In the genomic region with DNA sequence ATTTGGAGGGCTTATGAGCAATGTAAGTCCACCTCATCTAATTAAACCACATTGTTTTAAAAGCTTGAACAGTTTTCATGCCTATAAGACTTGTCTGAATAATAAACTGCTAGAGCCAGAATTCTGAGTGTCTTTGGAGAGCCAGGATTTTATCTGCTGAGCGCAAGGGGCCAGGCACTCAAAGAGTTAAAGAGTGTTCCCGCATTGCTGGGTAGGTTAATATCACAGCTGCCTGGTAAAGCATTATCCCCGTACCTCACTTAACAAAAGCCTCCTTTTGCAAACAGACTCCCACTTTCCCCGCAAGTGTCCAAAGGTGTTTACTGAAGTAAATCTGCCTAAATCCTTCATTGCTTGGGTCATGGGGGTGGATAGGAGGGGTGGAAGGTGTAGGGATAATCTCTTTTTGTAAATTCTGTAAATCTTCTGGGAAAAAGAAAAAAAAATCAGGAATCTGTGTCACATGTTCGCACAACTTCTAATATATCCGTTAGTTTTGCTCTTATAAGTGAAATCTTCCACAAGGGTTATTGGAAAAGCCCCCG, we compare ENCODE assay signal across 13 cellular contexts. TPM values are rescaled to one million over a fixed set of nuclear protein-coding genes. Genes with fewer than 3 reads are reported as not detected.
DNase-seq lines count a peak whose midpoint lies in the region; ATAC-seq and TF ChIP-seq lines count a peak whose summit lies in the region.
"Had no signal": no experiment of that assay in that cellular context is flagged by ENCODE, and none has a peak within 500 bp of the region (broad histone marks: within the 10 kb centered on the region; RNA-seq: fewer than 3 reads in every experiment).

No MANE protein-coding gene starts in this region.

- POLR2A ChIA-PET in MCF 10A (lab: Yijun Ruan, JAX): interaction anchor here (0.6 kb wide), 2 partner anchors 462 to 1170 kb away, joined by 3 read pairs; no protein-coding TSS in a partner anchor

- H2BK12ac ChIP-seq in neuronal stem cell (ENCODE audit: low read length): no peak overlapping the region

- no peak overlapping the region for H3K23ac ChIP-seq in neuronal stem cell (ENCODE audit: low read depth, low read length, poor library complexity)

- CTCF ChIA-PET in MCF 10A (lab: Yijun Ruan, JAX): interaction anchor here (0.6 kb wide), 2 partner anchors 124 to 1250 kb away, joined by 4 to 5 read pairs; no protein-coding TSS in a partner anchor

- no peak overlapping the region for H2BK5ac ChIP-seq in neuronal stem cell (ENCODE audit: low read length)

- H3K27ac Mint-ChIP-seq in stimulated activated naive CD8-positive, alpha-beta T cell treated with anti-CD3 and anti-CD28 coated beads, Interleukin-15, Interleukin-2, amounts not matched to agents 100 ng/mL and 50 ng/mL, for 24 hours: peak overlapping the region; percentile 13
- no peak overlapping the region for H3K27ac Mint-ChIP-seq in MCF 10A (ENCODE audit: low read depth, unreplicated experiment)
- H3K27ac Mint-ChIP-seq: T-helper 1 cell treated with Interleukin-12 subunit alpha and Interleukin-12 subunit beta and Interleukin-4 antibody, amounts not matched to agents 30 μg/mL and 1 μg/mL, for 36 hours had no signal

- peaks cover 42% of the 10 kb centered on the region for H3K36me3 Mint-ChIP-seq in stimulated activated naive CD8-positive, alpha-beta T cell treated with anti-CD3 and anti-CD28 coated beads, Interleukin-15, Interleukin-2, amounts not matched to agents 100 ng/mL and 50 ng/mL, for 24 hours (ENCODE audit: low read depth)
- peaks cover 21% of the 10 kb centered on the region for H3K36me3 Mint-ChIP-seq in MCF 10A (ENCODE audit: insufficient read depth, unreplicated experiment)

- peaks cover 0 to 54% of the 10 kb centered on the region in 2 donors for H3K36me3 ChIP-seq in neuronal stem cell (replicated peaks in 1 of 2; ENCODE audit: control insufficient read depth in 2 of 2, insufficient read depth in 2 of 2, low read length in 2 of 2)

- no peak for DNase-seq in stimulated activated naive CD8-positive, alpha-beta T cell treated with anti-CD3 and anti-CD28 coated beads, Interleukin-15, Interleukin-2, amounts not matched to agents 100 U/mL and 50 U/mL, for 24 hours
- DNase-seq in epithelial cell of proximal tubule (ENCODE audit: low read depth): no peak
- no peak for DNase-seq in neuronal stem cell (ENCODE audit: low spot score)
- no peak for DNase-seq in NCI-H1105 treated with DMSO at 0.1 percent for 48 hours (lab: John Stamatoyannopoulos, UW)
- DNase-seq in activated CD4-positive, alpha-beta T cell treated with anti-CD3 and anti-CD28 coated beads for 4 hours: no peak
- no peak for DNase-seq in DMS79 treated with DMSO at 0.1 percent for 48 hours (lab: John Stamatoyannopoulos, UW)
- DNase-seq in MCF 10A (ENCODE audit: unreplicated experiment): no peak
- DNase-seq: activated naive CD4-positive, alpha-beta T cell; Caco-2; NCI-H146; stimulated activated CD4-positive, alpha-beta T cell treated with anti-CD3 and anti-CD28 coated beads, Interleukin-2, amount 100 ng/mL, for 24 hours had no signal

- no peak overlapping the region for H4K8ac ChIP-seq in neuronal stem cell (ENCODE audit: low read depth, low read length)

- no peak overlapping the region for H3K4me3 Mint-ChIP-seq in stimulated activated naive CD8-positive, alpha-beta T cell treated with anti-CD3 and anti-CD28 coated beads, Interleukin-15, Interleukin-2, amounts not matched to agents 100 ng/mL and 50 ng/mL, for 24 hours
- H3K4me3 Mint-ChIP-seq in MCF 10A (ENCODE audit: unreplicated experiment): no peak overlapping the region
- H3K4me3 Mint-ChIP-seq: T-helper 1 cell treated with Interleukin-12 subunit alpha and Interleukin-12 subunit beta and Interleukin-4 antibody, amounts not matched to agents 30 μg/mL and 1 μg/mL, for 36 hours had no signal

- no peak overlapping the region for H4K91ac ChIP-seq in neuronal stem cell (ENCODE audit: low read depth, low read length, poor library complexity)

- no peak overlapping the region for H2AK5ac ChIP-seq in neuronal stem cell (ENCODE audit: low read depth, low read length)

- BruUV-seq in MCF 10A (replicated peaks; lab: Mats Ljungman, UMichigan): no TSS peak

- peaks cover 38 to 92% of the 10 kb centered on the region in 2 donors for H3K4me1 ChIP-seq in neuronal stem cell (ENCODE audit: control insufficient read depth in 2 of 2, insufficient read depth in 1 of 2, low read depth in 1 of 2, low read length in 2 of 2)
- H3K4me1 ChIP-seq: Caco-2 had no signal

- peaks cover 31% of the 10 kb centered on the region for H3K27me3 Mint-ChIP-seq in stimulated activated naive CD8-positive, alpha-beta T cell treated with anti-CD3 and anti-CD28 coated beads, Interleukin-15, Interleukin-2, amounts not matched to agents 100 ng/mL and 50 ng/mL, for 24 hours
- no peaks in the 10 kb centered on the region for H3K27me3 Mint-ChIP-seq in MCF 10A (ENCODE audit: insufficient read depth, unreplicated experiment)

- H2AFZ ChIP-seq in neuronal stem cell (ENCODE audit: low read length): no peak overlapping the region

- WGBS in neuronal stem cell (ENCODE audit: extremely low coverage in 2 of 2, insufficient read length in 2 of 2, insufficient replicate concordance in 1 of 2), 2 donors: no CpG with 5 or more reads among the region's 7 CpGs

- no peak for ATAC-seq in stimulated activated naive CD8-positive, alpha-beta T cell treated with anti-CD3 and anti-CD28 coated beads, Interleukin-15, Interleukin-2, amounts not matched to agents 100 U/mL and 50 U/mL, for 24 hours

- H3K14ac ChIP-seq in neuronal stem cell (ENCODE audit: low read length): no peak overlapping the region

- H3K18ac ChIP-seq in neuronal stem cell (ENCODE audit: low read length): no peak overlapping the region

- intact Hi-C loops in MCF 10A (cut with micrococcal nuclease): no loop called here

- H3K4me1 Mint-ChIP-seq in stimulated activated naive CD8-positive, alpha-beta T cell treated with anti-CD3 and anti-CD28 coated beads, Interleukin-15, Interleukin-2, amounts not matched to agents 100 ng/mL and 50 ng/mL, for 24 hours (ENCODE audit: low read depth): peaks cover 86% of the 10 kb centered on the region
- H3K4me1 Mint-ChIP-seq in MCF 10A (ENCODE audit: insufficient read depth, unreplicated experiment): peaks cover 35% of the 10 kb centered on the region

- TF ChIP-seq CTCF in epithelial cell of proximal tubule (conservative IDR thresholded peaks at IDR 0.05; ENCODE audit: low read depth, low read length) (no peak), MCF 10A (IDR thresholded peaks at IDR 0.05; ENCODE audit: unreplicated experiment) (no peak)

- no peaks in the 10 kb centered on the region for H3K9me3 Mint-ChIP-seq in stimulated activated naive CD8-positive, alpha-beta T cell treated with anti-CD3 and anti-CD28 coated beads, Interleukin-15, Interleukin-2, amounts not matched to agents 100 ng/mL and 50 ng/mL, for 24 hours
- H3K9me3 Mint-ChIP-seq in MCF 10A (ENCODE audit: unreplicated experiment): no peaks in the 10 kb centered on the region
- H3K9me3 Mint-ChIP-seq: T-helper 1 cell treated with Interleukin-12 subunit alpha and Interleukin-12 subunit beta and Interleukin-4 antibody, amounts not matched to agents 30 μg/mL and 1 μg/mL, for 36 hours had no signal

- no peak overlapping the region for H3K4me2 ChIP-seq in neuronal stem cell (ENCODE audit: insufficient read depth, low read length, poor library complexity, severe bottlenecking)

- no peaks in the 10 kb centered on the region for H3K9me3 ChIP-seq in neuronal stem cell (replicated peaks in 1 of 2; ENCODE audit: control insufficient read depth in 2 of 2, insufficient read depth in 1 of 2, low read depth in 1 of 2, low read length in 2 of 2)
- H3K9me3 ChIP-seq: Caco-2 had no signal

- H2BK15ac ChIP-seq in neuronal stem cell (ENCODE audit: low read length): no peak overlapping the region

- no peak overlapping the region for H3K4ac ChIP-seq in neuronal stem cell (ENCODE audit: low read length)

- no peaks in the 10 kb centered on the region for H3K27me3 ChIP-seq in neuronal stem cell (ENCODE audit: control insufficient read depth in 3 of 3, insufficient read depth in 3 of 3, low read depth in 1 of 3, low read length in 3 of 3)

- H3K79me1 ChIP-seq in neuronal stem cell (ENCODE audit: low read depth, low read length): no peaks in the 10 kb centered on the region

- H3K4me3 ChIP-seq in epithelial cell of proximal tubule (ENCODE audit: low read depth, low read length) (peak overlapping the region; percentile 26), neuronal stem cell (ENCODE audit: low read length in 2 of 2) (no peak overlapping the region)

- H3K27ac ChIP-seq in neuronal stem cell (replicated peaks; ENCODE audit: low read length): peak overlapping the region; percentile 13

- no peak overlapping the region for H2BK120ac ChIP-seq in neuronal stem cell (ENCODE audit: low read depth, low read length)

- no peak overlapping the region for H3K9ac ChIP-seq in neuronal stem cell (ENCODE audit: low read depth, low read length, poor library complexity)

RNA-seq across cellular contexts. Expression of a gene that starts 10.8 kb away (rescaled TPM):
- total RNA-seq in epithelial cell of proximal tubule (4.1 and 6.3 TPM in 2 replicates), MCF 10A (2022) (28.2 and 39.9 TPM in 2 replicates)
- 18.6 TPM for polyA plus RNA-seq in neuronal stem cell (2013, experiment 1 of 2)
- 19.1 TPM for polyA plus RNA-seq in neuronal stem cell (2013, experiment 2 of 2)
- total RNA-seq: Caco-2 had no signal
